In the genomic region with DNA sequence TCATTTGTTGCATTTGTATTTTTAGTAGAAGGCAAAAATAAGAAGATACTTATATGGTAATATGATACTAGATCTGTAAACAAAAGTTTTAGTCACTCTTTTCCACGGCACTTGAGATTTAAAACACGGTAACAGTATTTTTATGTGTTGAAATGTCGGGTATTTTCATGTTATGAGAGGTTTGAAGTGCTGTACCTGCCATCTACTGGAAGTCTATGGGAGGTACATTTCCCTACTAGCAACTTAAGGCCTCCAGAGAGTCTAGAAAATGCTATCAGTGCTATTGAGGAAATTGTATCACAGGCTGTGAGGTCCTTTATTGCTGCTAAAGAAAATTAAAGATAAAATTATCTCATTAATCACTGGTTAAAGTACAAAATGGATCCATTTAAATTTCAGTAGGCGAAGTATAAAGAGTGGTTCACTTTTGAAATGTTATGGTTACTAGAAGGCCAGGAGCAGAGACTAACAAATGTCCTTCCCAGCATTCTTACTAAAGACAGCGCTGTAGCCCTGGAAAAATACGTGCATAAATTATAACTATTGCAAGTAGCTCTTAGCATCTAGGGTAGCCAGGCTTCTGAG, we compare ENCODE assay signal across 8 cellular contexts.
DNase-seq lines count a peak whose midpoint lies in the region; ATAC-seq and TF ChIP-seq lines count a peak whose summit lies in the region.

No MANE protein-coding gene starts in this region.

- CTCF ChIA-PET in activated CD8-positive, alpha-beta T cell treated with anti-CD3 and anti-CD28 coated beads for 36 hours (lab: Charles Lee) = no interaction called here
- CTCF ChIA-PET in activated CD8-positive, alpha-beta T cell treated with anti-CD3 and anti-CD28 coated beads, Interleukin-2, amount 10 ng/mL, durations not matched to agents 7 days and 5 days (lab: Charles Lee) = no interaction called here

- no peak overlapping the region for H3K4me3 ChIP-seq in esophagus muscularis mucosa

- no peak overlapping the region for H3K27ac ChIP-seq in esophagus muscularis mucosa (replicated peaks in 1 of 4)

- H3K27me3 ChIP-seq in esophagus muscularis mucosa = no peaks in the 10 kb centered on the region

- no peaks in the 10 kb centered on the region for H3K27me3 Mint-ChIP-seq in activated CD8-positive, alpha-beta T cell treated with anti-CD3 and anti-CD28 coated beads for 36 hours
- H3K27me3 Mint-ChIP-seq in activated CD8-positive, alpha-beta T cell treated with anti-CD3 and anti-CD28 coated beads, Interleukin-2, amount 10 ng/mL, durations not matched to agents 7 days and 5 days (ENCODE audit: low read depth) = no peaks in the 10 kb centered on the region
- H3K27me3 Mint-ChIP-seq in neural crest cell (ENCODE audit: low read depth) = peaks cover 2% of the 10 kb centered on the region

- TF ChIP-seq CTCF in activated CD8-positive, alpha-beta T cell treated with anti-CD3 and anti-CD28 coated beads for 36 hours (IDR thresholded peaks at IDR 0.05) = peak; percentile 10
- peak; percentile 76 to 82 (median 80) for TF ChIP-seq CTCF in esophagus muscularis mucosa (IDR thresholded peaks at IDR 0.05)
- TF ChIP-seq CTCF in neural crest cell (conservative IDR thresholded peaks at IDR 0.05) = peak; percentile 85

- H3K4me3 Mint-ChIP-seq in activated CD8-positive, alpha-beta T cell treated with anti-CD3 and anti-CD28 coated beads for 36 hours = no peak overlapping the region
- no peak overlapping the region for H3K4me3 Mint-ChIP-seq in activated CD8-positive, alpha-beta T cell treated with anti-CD3 and anti-CD28 coated beads, Interleukin-2, amount 10 ng/mL, durations not matched to agents 7 days and 5 days
- H3K4me3 Mint-ChIP-seq in neural crest cell = no peak overlapping the region

- no peaks in the 10 kb centered on the region for H3K36me3 Mint-ChIP-seq in activated CD8-positive, alpha-beta T cell treated with anti-CD3 and anti-CD28 coated beads for 36 hours (ENCODE audit: low read depth)
- no peaks in the 10 kb centered on the region for H3K36me3 Mint-ChIP-seq in activated CD8-positive, alpha-beta T cell treated with anti-CD3 and anti-CD28 coated beads, Interleukin-2, amount 10 ng/mL, durations not matched to agents 7 days and 5 days (ENCODE audit: low read depth)
- H3K36me3 Mint-ChIP-seq in neural crest cell (ENCODE audit: low read depth) = no peaks in the 10 kb centered on the region

- no peaks in the 10 kb centered on the region for H3K4me1 Mint-ChIP-seq in activated CD8-positive, alpha-beta T cell treated with anti-CD3 and anti-CD28 coated beads for 36 hours (ENCODE audit: low read depth)
- no peaks in the 10 kb centered on the region for H3K4me1 Mint-ChIP-seq in activated CD8-positive, alpha-beta T cell treated with anti-CD3 and anti-CD28 coated beads, Interleukin-2, amount 10 ng/mL, durations not matched to agents 7 days and 5 days (ENCODE audit: low read depth)
- H3K4me1 Mint-ChIP-seq in neural crest cell = peaks cover 8% of the 10 kb centered on the region

- H3K9me3 ChIP-seq in esophagus muscularis mucosa = no peaks in the 10 kb centered on the region

- H3K27ac Mint-ChIP-seq in activated CD8-positive, alpha-beta T cell treated with anti-CD3 and anti-CD28 coated beads for 36 hours = no peak overlapping the region
- no peak overlapping the region for H3K27ac Mint-ChIP-seq in activated CD8-positive, alpha-beta T cell treated with anti-CD3 and anti-CD28 coated beads, Interleukin-2, amount 10 ng/mL, durations not matched to agents 7 days and 5 days
- no peak overlapping the region for H3K27ac Mint-ChIP-seq in neural crest cell (ENCODE audit: unreplicated experiment)

- ATAC-seq in activated CD8-positive, alpha-beta T cell treated with anti-CD3 and anti-CD28 coated beads for 36 hours = no peak
- no peak for ATAC-seq in activated CD8-positive, alpha-beta T cell treated with anti-CD3 and anti-CD28 coated beads, Interleukin-2, amount 10 ng/mL, durations not matched to agents 7 days and 5 days
- ATAC-seq in GM19463 (IDR thresholded peaks at IDR 0.05; ENCODE audit: unreplicated experiment) = no peak

- intact Hi-C loops in activated CD8-positive, alpha-beta T cell treated with anti-CD3 and anti-CD28 coated beads for 36 hours (cut with micrococcal nuclease) = no loop called here
- intact Hi-C loops in esophagus muscularis mucosa (cut with DNase I) = loop anchor here (1.0 to 5.0 kb wide), 2 partner anchors 267 to 456 kb away; no protein-coding TSS in a partner anchor

- H3K4me1 ChIP-seq in esophagus muscularis mucosa = peaks cover 0 to 3% (median 1%) of the 10 kb centered on the region in 4 donors

- TF ChIP-seq POLR2A in esophagus muscularis mucosa (IDR thresholded peaks at IDR 0.05; ENCODE audit: low read depth) = no peak

- H3K9me3 Mint-ChIP-seq in activated CD8-positive, alpha-beta T cell treated with anti-CD3 and anti-CD28 coated beads for 36 hours = peaks cover 3% of the 10 kb centered on the region
- H3K9me3 Mint-ChIP-seq in activated CD8-positive, alpha-beta T cell treated with anti-CD3 and anti-CD28 coated beads, Interleukin-2, amount 10 ng/mL, durations not matched to agents 7 days and 5 days (ENCODE audit: insufficient read depth) = peaks cover 4% of the 10 kb centered on the region
- H3K9me3 Mint-ChIP-seq in neural crest cell = no peaks in the 10 kb centered on the region

- H3K36me3 ChIP-seq in esophagus muscularis mucosa = no peaks in the 10 kb centered on the region

- POLR2A ChIA-PET in activated CD8-positive, alpha-beta T cell treated with anti-CD3 and anti-CD28 coated beads for 36 hours (lab: Charles Lee) = no interaction called here
- POLR2A ChIA-PET in activated CD8-positive, alpha-beta T cell treated with anti-CD3 and anti-CD28 coated beads, Interleukin-2, amount 10 ng/mL, durations not matched to agents 7 days and 5 days (lab: Charles Lee) = no interaction called here

- 34% methylated on average over 6 of the region's 6 CpGs for WGBS in esophagus muscularis mucosa

- TF ChIP-seq EP300 in esophagus muscularis mucosa (IDR thresholded peaks at IDR 0.05) = no peak

- DNase-seq in activated CD8-positive, alpha-beta T cell treated with anti-CD3 and anti-CD28 coated beads for 36 hours = no peak
- DNase-seq in activated CD8-positive, alpha-beta T cell treated with anti-CD3 and anti-CD28 coated beads, Interleukin-2, amount 10 ng/mL, durations not matched to agents 7 days and 5 days = no peak
- DNase-seq in LHCN-M2 (ENCODE audit: low read depth) (peak; percentile 75), RKO (ENCODE audit: low spot score) (peak; percentile 65), esophagus muscularis mucosa (ENCODE audit: extremely low spot score) (no peak), neural crest cell (ENCODE audit: low read depth, low spot score) (no peak)
- DNase-seq in activated naive CD4-positive, alpha-beta T cell treated with anti-CD3 and anti-CD28 coated beads, Interleukin-2, amount 50 U/mL, for 16 hours = no peak

Comparison
In these comparisons a context has a peak if more than half of its experiments do, and no peak if none do; other contexts are left out.
1. DNase-seq: peak in LHCN-M2 (single experiment) and RKO (single experiment); none in activated CD8-positive, alpha-beta T cell treated with anti-CD3 and anti-CD28 coated beads for 36 hours (single experiment), activated CD8-positive, alpha-beta T cell treated with anti-CD3 and anti-CD28 coated beads, Interleukin-2, amount 10 ng/mL, durations not matched to agents 7 days and 5 days (single experiment), esophagus muscularis mucosa (single experiment), neural crest cell (single experiment) and activated naive CD4-positive, alpha-beta T cell treated with anti-CD3 and anti-CD28 coated beads, Interleukin-2, amount 50 U/mL, for 16 hours (single experiment).
2. CTCF ChIP-seq: peak in every context shown above with its lines; median percentile 85 in neural crest cell; 80 in esophagus muscularis mucosa; 10 in activated CD8-positive, alpha-beta T cell treated with anti-CD3 and anti-CD28 coated beads for 36 hours.